In genomic region chr11:107741044-107741823, GRCh38 we compare ENCODE assay signal across 9 cellular contexts. TPM values are rescaled to one million over a fixed set of nuclear protein-coding genes. Genes with fewer than 3 reads are reported as not detected.
A peak's percentile ranks its signal among the peaks of the same experiment; 100 is the strongest.
DNase-seq lines count a peak whose midpoint lies in the region; ATAC-seq and TF ChIP-seq lines count a peak whose summit lies in the region.
"Had no signal": no experiment of that assay in that cellular context is flagged by ENCODE, and none has a peak within 500 bp of the region (broad histone marks: within the 10 kb centered on the region; RNA-seq: fewer than 3 reads in every experiment).

No MANE protein-coding gene starts in this region.

- in situ Hi-C loops in GM13976 (cut with MboI; ENCODE audit: low sequenced_read_pairs, unreplicated experiment): no loop called here

- no peaks in the 10 kb centered on the region for H3K36me3 Mint-ChIP-seq in osteocyte (ENCODE audit: unreplicated experiment)

- H3K27me3 Mint-ChIP-seq in osteocyte (ENCODE audit: unreplicated experiment): peaks cover 20% of the 10 kb centered on the region

- TF ChIP-seq CTCF in GM13976 (IDR thresholded peaks at IDR 0.05; ENCODE audit: borderline replicate concordance, control extremely low read depth, extremely low read depth, insufficient read depth, missing control alignments) (peak; percentile 70), osteocyte (IDR thresholded peaks at IDR 0.05) (peak; percentile 53)

- no peak overlapping the region for H3K27ac Mint-ChIP-seq in osteocyte (ENCODE audit: unreplicated experiment)

- H3K4me1 Mint-ChIP-seq in osteocyte (ENCODE audit: unreplicated experiment): no peaks in the 10 kb centered on the region

- H3K9me3 Mint-ChIP-seq in osteocyte (ENCODE audit: unreplicated experiment): peaks cover 4% of the 10 kb centered on the region

- peak; percentile 84 for ATAC-seq in HG02642 (IDR thresholded peaks at IDR 0.05; ENCODE audit: poor library complexity, unreplicated experiment)

- DNase-seq in AML-193 (lab: John Stamatoyannopoulos, UW) (peak; percentile 60 to 61), GM13976 (ENCODE audit: low spot score) (peak; percentile 68), NCI-H526 (lab: John Stamatoyannopoulos, UW) (peak; percentile 55 to 69), dermis blood vessel endothelial cell (peak; percentile 68), osteocyte (ENCODE audit: extremely low spot score, unreplicated experiment) (no peak), NCI-H2196 treated with DMSO at 0.1 percent for 48 hours (lab: John Stamatoyannopoulos, UW; ENCODE audit: unreplicated experiment) (no peak)
- DNase-seq in activated CD4-positive, CD25-positive, alpha-beta regulatory T cell treated with anti-CD3 and anti-CD28 coated beads, Interleukin-2, amount 50 U/mL, for 72 hours: no peak

- H3K4me3 Mint-ChIP-seq in osteocyte (ENCODE audit: unreplicated experiment): no peak overlapping the region

RNA-seq across cellular contexts. Expression of gene SLN, which starts 29.4 kb away (rescaled TPM):
- total RNA-seq in dermis blood vessel endothelial cell (not detected in 2 replicates), osteocyte (not detected in 2 replicates)
- total RNA-seq: T-helper 2 cell treated with Interferon-gamma antibody and Interleukin-4, amounts not matched to agents 100 ng/mL and 5 ng/mL, for 36 hours had no signal

Comparison
In these comparisons a context has a peak if more than half of its experiments do, and no peak if none do; other contexts are left out.
1. DNase-seq: peak in AML-193 (2 of 2), GM13976 (single experiment), NCI-H526 (2 of 2) and dermis blood vessel endothelial cell (single experiment); none in osteocyte (single experiment), activated CD4-positive, CD25-positive, alpha-beta regulatory T cell treated with anti-CD3 and anti-CD28 coated beads, Interleukin-2, amount 50 U/mL, for 72 hours (single experiment) and NCI-H2196 treated with DMSO at 0.1 percent for 48 hours (single experiment).